17 cellular contexts compared by ENCODE assay signal in the genomic region with DNA sequence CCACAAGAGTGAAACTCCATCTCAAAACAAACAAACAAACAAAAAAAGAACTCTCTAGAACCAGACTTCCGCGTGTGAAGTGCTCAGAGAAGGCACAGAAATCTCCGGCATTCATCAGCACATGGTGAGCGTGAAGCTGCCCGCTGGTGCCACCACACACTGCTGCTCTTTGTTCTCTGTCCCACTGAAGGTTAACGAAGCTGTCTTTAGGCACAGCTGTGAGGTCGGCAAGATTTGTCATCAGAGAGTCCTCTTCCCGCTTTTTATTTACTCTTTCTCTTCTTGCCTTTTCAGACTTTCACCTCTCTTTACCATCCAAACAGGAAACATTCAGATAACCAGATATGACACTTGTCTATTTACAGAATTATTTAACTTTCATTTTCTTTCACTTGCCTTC.
DNase-seq lines count a peak whose midpoint lies in the region; ATAC-seq and TF ChIP-seq lines count a peak whose summit lies in the region.
"Had no signal": no experiment of that assay in that cellular context is flagged by ENCODE, and none has a peak within 500 bp of the region (broad histone marks: within the 10 kb centered on the region; RNA-seq: fewer than 3 reads in every experiment).

No MANE protein-coding gene starts in this region.

- peaks cover 0 to 3% (median 0%) of the 10 kb centered on the region in 4 donors for H3K4me1 ChIP-seq in right lobe of liver
- H3K4me1 ChIP-seq: BE2C had no signal

- H3K27ac ChIP-seq in right lobe of liver = no peak overlapping the region

- H3K36me3 ChIP-seq in right lobe of liver = no peaks in the 10 kb centered on the region
- H3K36me3 ChIP-seq: BE2C had no signal

- H3K4me1 Mint-ChIP-seq in stimulated activated naive B cell treated with anti-CD40 and anti-IgM and Interleukin-4, amounts not matched to agents 10 μg/mL and 1 μg/mL and 100 μg/mL, for 72 hours = peaks cover 8 to 35% of the 10 kb centered on the region in 2 donors
- no peaks in the 10 kb centered on the region for H3K4me1 Mint-ChIP-seq in naive thymus-derived CD8-positive, alpha-beta T cell

- no peak overlapping the region for H3K4me3 ChIP-seq in right lobe of liver

- H3K9me3 ChIP-seq in right lobe of liver = no peaks in the 10 kb centered on the region
- H3K9me3 ChIP-seq: BE2C had no signal

- TF ChIP-seq POLR2A in right lobe of liver (IDR thresholded peaks at IDR 0.05) = no peak

- H3K27me3 ChIP-seq in right lobe of liver = no peaks in the 10 kb centered on the region

- POLR2A ChIA-PET in naive thymus-derived CD8-positive, alpha-beta T cell (lab: Charles Lee) = no interaction called here

- TF ChIP-seq CTCF in right lobe of liver (IDR thresholded peaks at IDR 0.05) (no peak), GM10266 (IDR thresholded peaks at IDR 0.05; ENCODE audit: control insufficient read depth, insufficient read depth, low read depth, missing control alignments) (no peak)

- H3K9me3 Mint-ChIP-seq in stimulated activated naive B cell treated with anti-CD40 and anti-IgM and Interleukin-4, amounts not matched to agents 10 μg/mL and 1 μg/mL and 100 μg/mL, for 72 hours = no peaks in the 10 kb centered on the region
- no peaks in the 10 kb centered on the region for H3K9me3 Mint-ChIP-seq in naive thymus-derived CD8-positive, alpha-beta T cell
- H3K9me3 Mint-ChIP-seq: CD8-positive, alpha-beta T cell; IgD-negative memory B cell had no signal

- peak; percentile 20 to 32 (median 24) for ATAC-seq in right lobe of liver
- ATAC-seq in stimulated activated naive B cell treated with anti-CD40 and anti-IgM and Interleukin-4, amounts not matched to agents 10 μg/mL and 1 μg/mL and 100 μg/mL, for 72 hours (replicated peaks) = no peak
- no peak for ATAC-seq in naive thymus-derived CD8-positive, alpha-beta T cell
- ATAC-seq: CD8-positive, alpha-beta T cell had no signal

- H3K27ac Mint-ChIP-seq in stimulated activated naive B cell treated with anti-CD40 and anti-IgM and Interleukin-4, amounts not matched to agents 10 μg/mL and 1 μg/mL and 100 μg/mL, for 72 hours = no peak overlapping the region
- H3K27ac Mint-ChIP-seq in naive thymus-derived CD8-positive, alpha-beta T cell = no peak overlapping the region
- H3K27ac Mint-ChIP-seq: CD8-positive, alpha-beta T cell; IgD-negative memory B cell had no signal

- peak overlapping the region; percentile 2 to 33 for H3K4me3 Mint-ChIP-seq in stimulated activated naive B cell treated with anti-CD40 and anti-IgM and Interleukin-4, amounts not matched to agents 10 μg/mL and 1 μg/mL and 100 μg/mL, for 72 hours
- H3K4me3 Mint-ChIP-seq in naive thymus-derived CD8-positive, alpha-beta T cell = no peak overlapping the region
- H3K4me3 Mint-ChIP-seq: CD8-positive, alpha-beta T cell had no signal

- 8% methylated on average over 4 of the region's 8 CpGs for WGBS in right lobe of liver (ENCODE audit: insufficient coverage, low coverage, low lambda C conversion rate, missing lambda C conversion rate)

- no peaks in the 10 kb centered on the region for H3K36me3 Mint-ChIP-seq in stimulated activated naive B cell treated with anti-CD40 and anti-IgM and Interleukin-4, amounts not matched to agents 10 μg/mL and 1 μg/mL and 100 μg/mL, for 72 hours
- no peaks in the 10 kb centered on the region for H3K36me3 Mint-ChIP-seq in naive thymus-derived CD8-positive, alpha-beta T cell
- H3K36me3 Mint-ChIP-seq: CD8-positive, alpha-beta T cell; IgD-negative memory B cell had no signal

- intact Hi-C loops in right lobe of liver (cut with DNase I) = no loop called here

- DNase-seq in COLO829 (ENCODE audit: low spot score) = peak; percentile 19
- DNase-seq in SK-MEL-5 (ENCODE audit: low read depth, low spot score) = peak; percentile 50
- DNase-seq in right lobe of liver = no peak
- no peak for DNase-seq in stimulated activated naive B cell treated with anti-CD40 and anti-IgM and Interleukin-4, amounts not matched to agents 10 μg/mL and 1 μg/mL and 100 μg/mL, for 72 hours
- no peak for DNase-seq in SHP77 treated with DMSO at 0.1 percent for 48 hours (lab: John Stamatoyannopoulos, UW)
- DNase-seq in GM10266 (ENCODE audit: extremely low spot score) = no peak
- DNase-seq in naive thymus-derived CD8-positive, alpha-beta T cell = no peak
- DNase-seq: BE2C; CD8-positive, alpha-beta T cell; GF-D8; NCI-H1105; NCI-H187; NCI-H2171; NCI-H748 treated with DMSO at 0.1 percent for 48 hours; OCI-M1; SIG-M5 had no signal

- peaks cover 0 to 4% of the 10 kb centered on the region in 2 donors for H3K27me3 Mint-ChIP-seq in stimulated activated naive B cell treated with anti-CD40 and anti-IgM and Interleukin-4, amounts not matched to agents 10 μg/mL and 1 μg/mL and 100 μg/mL, for 72 hours
- H3K27me3 Mint-ChIP-seq in naive thymus-derived CD8-positive, alpha-beta T cell = peaks cover 0 to 4% (median 0%) of the 10 kb centered on the region in 5 donors

- in situ Hi-C loops in SK-MEL-5 (cut with HindIII; ENCODE audit: low pct_unique_long_range_greater_than_20kb, low sequenced_read_pairs) = no loop called here

Comparison
In these comparisons a context has a peak if more than half of its experiments do, and no peak if none do; other contexts are left out.
1. DNase-seq: peak in COLO829 (single experiment) and SK-MEL-5 (single experiment); none in right lobe of liver (0 of 3), stimulated activated naive B cell treated with anti-CD40 and anti-IgM and Interleukin-4, amounts not matched to agents 10 μg/mL and 1 μg/mL and 100 μg/mL, for 72 hours (single experiment), SHP77 treated with DMSO at 0.1 percent for 48 hours (single experiment), GM10266 (single experiment) and naive thymus-derived CD8-positive, alpha-beta T cell (0 of 10).
2. ATAC-seq: peak in right lobe of liver (4 of 4); none in stimulated activated naive B cell treated with anti-CD40 and anti-IgM and Interleukin-4, amounts not matched to agents 10 μg/mL and 1 μg/mL and 100 μg/mL, for 72 hours (0 of 2) and naive thymus-derived CD8-positive, alpha-beta T cell (0 of 2).
3. H3K4me3 Mint-ChIP-seq: peak in stimulated activated naive B cell treated with anti-CD40 and anti-IgM and Interleukin-4, amounts not matched to agents 10 μg/mL and 1 μg/mL and 100 μg/mL, for 72 hours (2 of 2); none in naive thymus-derived CD8-positive, alpha-beta T cell (0 of 10).